In genomic region chr11:116605543-116605942, GRCh38 we compare ENCODE assay signal across 8 cellular contexts.
DNase-seq lines count a peak whose midpoint lies in the region; ATAC-seq and TF ChIP-seq lines count a peak whose summit lies in the region.

No MANE protein-coding gene starts in this region.

- no peaks in the 10 kb centered on the region for H3K36me3 ChIP-seq in effector memory CD4-positive, alpha-beta T cell (ENCODE audit: control insufficient read depth, insufficient read depth, low read length)

- DNase-seq in activated CD8-positive, alpha-beta memory T cell treated with anti-CD3 and anti-CD28 coated beads, Interleukin-2, amount 50 U/mL, for 48 hours, result peak; percentile 71
- no peak for DNase-seq in activated CD8-positive, alpha-beta memory T cell treated with anti-CD3 and anti-CD28 coated beads for 24 hours
- DNase-seq in NCI-H69 (lab: John Stamatoyannopoulos, UW) (peak; percentile 72), chondrocyte (ENCODE audit: low spot score) (no peak), renal cortical epithelial cell (ENCODE audit: low read depth) (peak; percentile 30), NCI-H1694 treated with DMSO at 0.1 percent for 48 hours (lab: John Stamatoyannopoulos, UW) (no peak)
- DNase-seq in effector memory CD4-positive, alpha-beta T cell, result no peak

- H3K27me3 ChIP-seq in effector memory CD4-positive, alpha-beta T cell (replicated peaks; ENCODE audit: control insufficient read depth, insufficient read depth, low read length, poor library complexity, severe bottlenecking), result no peaks in the 10 kb centered on the region

- peaks cover 14% of the 10 kb centered on the region for H3K27me3 Mint-ChIP-seq in chondrocyte (ENCODE audit: low read depth)

- ATAC-seq in HG02852 (IDR thresholded peaks at IDR 0.05; ENCODE audit: unreplicated experiment), result no peak

- H3K27ac ChIP-seq in effector memory CD4-positive, alpha-beta T cell (ENCODE audit: insufficient read depth, low read length, poor library complexity, severe bottlenecking), result no peak overlapping the region

- H3K4me1 Mint-ChIP-seq in chondrocyte (ENCODE audit: low read depth), result peaks cover 10% of the 10 kb centered on the region

- H3K4me1 ChIP-seq in effector memory CD4-positive, alpha-beta T cell (ENCODE audit: control insufficient read depth, insufficient read depth, low read length, poor library complexity, severe bottlenecking), result no peaks in the 10 kb centered on the region

- no peaks in the 10 kb centered on the region for H3K9me3 Mint-ChIP-seq in chondrocyte (ENCODE audit: low read depth)

- H3K9me3 ChIP-seq in effector memory CD4-positive, alpha-beta T cell (ENCODE audit: control insufficient read depth, low read length), result no peaks in the 10 kb centered on the region

- TF ChIP-seq CTCF in chondrocyte (IDR thresholded peaks at IDR 0.05), result peak; percentile 61

- no peak overlapping the region for H3K4me3 Mint-ChIP-seq in chondrocyte (ENCODE audit: unreplicated experiment)

- H3K36me3 Mint-ChIP-seq in chondrocyte (ENCODE audit: low read depth), result no peaks in the 10 kb centered on the region

- no peak overlapping the region for H3K27ac Mint-ChIP-seq in chondrocyte (ENCODE audit: unreplicated experiment)

- no peak overlapping the region for H3K4me3 ChIP-seq in effector memory CD4-positive, alpha-beta T cell (ENCODE audit: insufficient read depth, low read depth, low read length, poor library complexity, severe bottlenecking)

Comparison
In these comparisons a context has a peak if more than half of its experiments do, and no peak if none do; other contexts are left out.
1. DNase-seq: peak in activated CD8-positive, alpha-beta memory T cell treated with anti-CD3 and anti-CD28 coated beads, Interleukin-2, amount 50 U/mL, for 48 hours (single experiment), NCI-H69 (single experiment) and renal cortical epithelial cell (single experiment); none in activated CD8-positive, alpha-beta memory T cell treated with anti-CD3 and anti-CD28 coated beads for 24 hours (single experiment), chondrocyte (single experiment), effector memory CD4-positive, alpha-beta T cell (0 of 3) and NCI-H1694 treated with DMSO at 0.1 percent for 48 hours (single experiment).